Comparison of ENCODE assay signal across 1 cellular context in genomic region chr14:81220767-81221578, GRCh38.
TF ChIP-seq lines count a peak whose summit lies in the region.

GTF2A1 (minus strand) TSS chr14:81220959; CDS start chr14:81220518, 441 bp downstream.

TF ChIP-seq in GM12878, 131 proteins besides CTCF, POLR2A, EP300 and RAD21 (continued from another document and continues in another):
- TF ChIP-seq ZBTB4 (CRISPR knock-in tag; IDR thresholded peaks at IDR 0.05) (peak; percentile 73; the same call in 1 of the 2 replicates), JUNB (IDR thresholded peaks at IDR 0.05) (peak; percentile 0; the same call in 1 of the 2 replicates), TCF12 (IDR thresholded peaks at IDR 0.05; ENCODE audit: low read depth, low read length) (peak; percentile 89), SMC3 (IDR thresholded peaks at IDR 0.05; ENCODE audit: borderline replicate concordance, low read length) (no peak), NR2C2 (IDR thresholded peaks at IDR 0.05; ENCODE audit: borderline replicate concordance, control insufficient read depth, insufficient read length, low read depth) (no peak), BCL11A (IDR thresholded peaks at IDR 0.05; ENCODE audit: low read depth, low read length) (no peak), ETV6 (conservative IDR thresholded peaks at IDR 0.05 in 1 of 2, IDR thresholded peaks at IDR 0.05 in 1 of 2; ENCODE audit: borderline replicate concordance in 1 of 2, low read depth in 1 of 2) (peak in 1 of 2 experiments; percentile 34; a peak in 1 of 4 replicates), RB1 (IDR thresholded peaks at IDR 0.05; ENCODE audit: borderline replicate concordance) (peak; percentile 79), TARDBP (IDR thresholded peaks at IDR 0.05; ENCODE audit: borderline replicate concordance) (peak; percentile 57; the same call in 1 of the 2 replicates), ZNF622 (IDR thresholded peaks at IDR 0.05) (no peak), MYC (IDR thresholded peaks at IDR 0.05; ENCODE audit: insufficient read depth, insufficient read length, insufficient replicate concordance, low read length, severe bottlenecking) (peak; percentile 34), NBN (IDR thresholded peaks at IDR 0.05) (peak; percentile 62), CEBPZ (IDR thresholded peaks at IDR 0.05; ENCODE audit: low read depth, low read length) (no peak), SUPT20H (IDR thresholded peaks at IDR 0.05; ENCODE audit: borderline replicate concordance, control insufficient read depth, low read depth, low read length) (no peak), CREB1 (IDR thresholded peaks at IDR 0.05; ENCODE audit: low read depth) (peak; percentile 52), CBX3 (IDR thresholded peaks at IDR 0.05; ENCODE audit: borderline replicate concordance, low read depth) (no peak), IRF4 (IDR thresholded peaks at IDR 0.05; ENCODE audit: low read depth, low read length) (0 out of 2 replicates have a peak, but pooled peaks have one; percentile 1), KAT2A (conservative IDR thresholded peaks at IDR 0.05; ENCODE audit: control insufficient read depth, low read depth, low read length) (no peak; the same call in 1 of the 2 replicates), KLF5 (IDR thresholded peaks at IDR 0.05; ENCODE audit: partially characterized antibody) (peak; percentile 49), NKRF (conservative IDR thresholded peaks at IDR 0.05) (peak; percentile 58; the same call in 1 of the 2 replicates), ELK1 (IDR thresholded peaks at IDR 0.05; ENCODE audit: low read depth, low read length) (peak; percentile 87), FOXM1 (IDR thresholded peaks at IDR 0.05; ENCODE audit: low read depth, low read length) (no peak; the same call in 1 of the 2 replicates), ZBTB33 (IDR thresholded peaks at IDR 0.05) (no peak), E2F4 (IDR thresholded peaks at IDR 0.05; ENCODE audit: low read depth, low read length) (0 out of 2 replicates have a peak, but pooled peaks have one; percentile 77), CBFB (IDR thresholded peaks at IDR 0.05; ENCODE audit: low read depth) (peak; percentile 88), YBX1 (IDR thresholded peaks at IDR 0.05) (no peak), CREM (IDR thresholded peaks at IDR 0.05; ENCODE audit: low read depth) (peak; percentile 50), YY1 (IDR thresholded peaks at IDR 0.05; ENCODE audit: low read depth, low read length) (peak; percentile 96), IKZF1 (conservative IDR thresholded peaks at IDR 0.05) (peak; percentile 94), NFYA (IDR thresholded peaks at IDR 0.05; ENCODE audit: borderline replicate concordance, low read depth, low read length) (no peak), TCF7 (IDR thresholded peaks at IDR 0.05; ENCODE audit: borderline replicate concordance) (no peak), EED (IDR thresholded peaks at IDR 0.05; ENCODE audit: low read depth) (peak; percentile 48; the same call in 1 of the 2 replicates), BCLAF1 (IDR thresholded peaks at IDR 0.05) (no peak), HSF1 (IDR thresholded peaks at IDR 0.05; ENCODE audit: low read depth, low read length) (0 out of 2 replicates have a peak, but pooled peaks have one; percentile 59), CBX5 (IDR thresholded peaks at IDR 0.05; ENCODE audit: low read depth) (peak; percentile 79), TAF1 (IDR thresholded peaks at IDR 0.05; ENCODE audit: borderline replicate concordance, low read depth, low read length) (peak; percentile 80), MTA3 (IDR thresholded peaks at IDR 0.05; ENCODE audit: borderline replicate concordance, low read length) (no peak), ZZZ3 (IDR thresholded peaks at IDR 0.05; ENCODE audit: control insufficient read depth, insufficient read length, low read depth) (no peak), RFX5 (IDR thresholded peaks at IDR 0.05; ENCODE audit: low read depth, low read length) (no peak), RAD51 (IDR thresholded peaks at IDR 0.05) (peak; percentile 99), MTA2 (IDR thresholded peaks at IDR 0.05; ENCODE audit: low read depth) (peak; percentile 22; the same call in 1 of the 2 replicates), NR2C1 (IDR thresholded peaks at IDR 0.05) (no peak), SREBF1 (IDR thresholded peaks at IDR 0.05; ENCODE audit: low read length) (no peak; the same call in 1 of the 2 replicates), SMAD5 (IDR thresholded peaks at IDR 0.05; ENCODE audit: low read depth) (peak; percentile 78; the same call in 1 of the 2 replicates), HDAC6 (IDR thresholded peaks at IDR 0.05; ENCODE audit: unreplicated experiment) (peak; percentile 95)
